ENCODE assay signal across 20 cellular contexts in genomic region chr20:14992961-14993360, GRCh38.
DNase-seq lines count a peak whose midpoint lies in the region; ATAC-seq, FAIRE-seq and TF ChIP-seq lines count a peak whose summit lies in the region.
"Had no signal": no experiment of that assay in that cellular context is flagged by ENCODE, and none has a peak within 500 bp of the region (broad histone marks: within the 10 kb centered on the region; RNA-seq: fewer than 3 reads in every experiment).

No MANE protein-coding gene starts in this region.

- peaks cover 21% of the 10 kb centered on the region for H3K9me3 ChIP-seq in HepG2 (ENCODE audit: low read length)
- H3K9me3 ChIP-seq in thyroid gland, result no peaks in the 10 kb centered on the region

- DNase-seq in DMS53 (lab: John Stamatoyannopoulos, UW) (peak; percentile 5), DMS53 treated with DMSO at 0.1 percent for 48 hours (lab: John Stamatoyannopoulos, UW; ENCODE audit: unreplicated experiment) (no peak), NCI-H146 treated with DMSO at 0.1 percent for 48 hours (lab: John Stamatoyannopoulos, UW; ENCODE audit: unreplicated experiment) (peak; percentile 14), astrocyte of the spinal cord (ENCODE audit: low read depth, low spot score) (peak; percentile 1), HepG2 (ENCODE audit: low spot score) (peak; percentile 37), thyroid gland (no peak)
- no peak for DNase-seq in activated CD4-positive, alpha-beta T cell treated with anti-CD3 and anti-CD28 coated beads for 48 hours
- DNase-seq: 8988T; activated CD4-positive, alpha-beta T cell treated with anti-CD3 and anti-CD28 coated beads for 4 hours; activated naive CD4-positive, alpha-beta T cell treated with Interleukin-2 at 50 U/mL for 16 hours; aorta; CD4-positive, alpha-beta T cell; glutamatergic neuron; H9; NCI-H2081 treated with DMSO at 0.1 percent for 48 hours; occipital lobe had no signal

- H3K79me2 ChIP-seq in HepG2 (ENCODE audit: insufficient read depth, low read length), result no peaks in the 10 kb centered on the region

- no peaks in the 10 kb centered on the region for H4K20me1 ChIP-seq in HepG2 (ENCODE audit: insufficient read depth, low read length)

- TF ChIP-seq EP300 in HepG2 (IDR thresholded peaks at IDR 0.05; ENCODE audit: low read depth in 2 of 2, low read length in 2 of 2), result no peak
- TF ChIP-seq EP300 in HepG2 (CRISPR knock-in tag; IDR thresholded peaks at IDR 0.05; ENCODE audit: borderline replicate concordance), result no peak

- no peak for TF ChIP-seq CTCF in astrocyte of the spinal cord (IDR thresholded peaks at IDR 0.05; ENCODE audit: low read depth, low read length)
- no peak for TF ChIP-seq CTCF in HepG2 (CRISPR knock-in tag; IDR thresholded peaks at IDR 0.05)
- no peak for TF ChIP-seq CTCF in thyroid gland (IDR thresholded peaks at IDR 0.05)

- no TSS peak for BruUV-seq in HepG2 (replicated peaks; lab: Mats Ljungman, UMichigan)

- H2AFZ ChIP-seq in HepG2 (ENCODE audit: low read length), result no peak overlapping the region

- FAIRE-seq in HepG2 (lab: Jason Lieb, UNC), result no peak

- in situ Hi-C loops in astrocyte of the spinal cord (cut with HindIII; ENCODE audit: low sequenced_read_pairs), result no loop called here
- in situ Hi-C loops in HepG2 (cut with HindIII; ENCODE audit: extremely low pct_ligation_motif_present, low pct_unique_long_range_greater_than_20kb), result no loop called here

- no peak overlapping the region for H3K9ac ChIP-seq in HepG2 (ENCODE audit: insufficient read depth, low read depth, low read length)

- WGBS in HepG2 (ENCODE audit: low lambda C conversion rate), result 59% methylated on average over 2 of the region's 2 CpGs
- 49 to 64% methylated on average over 2 of the region's 2 CpGs for WGBS in thyroid gland, 2 donors

- H3K27ac ChIP-seq in HepG2 (ENCODE audit: extremely low read length, insufficient read depth, low read length), result no peak overlapping the region
- H3K27ac ChIP-seq in thyroid gland, result no peak overlapping the region
- H3K27ac ChIP-seq: right atrium auricular region, RWPE1 had no signal

- CTCF ChIA-PET in HepG2 (lab: Yijun Ruan, JAX; ENCODE audit: low intra/inter-chr PET ratio, low total read pairs), result no interaction called here

- TF ChIP-seq POLR2A in HepG2 (IDR thresholded peaks at IDR 0.05; ENCODE audit: insufficient read depth in 1 of 2, low read depth in 2 of 2, low read length in 2 of 2) (no peak), thyroid gland (IDR thresholded peaks at IDR 0.05) (no peak)

- intact Hi-C loops in HepG2 (cut with micrococcal nuclease; ENCODE audit: unreplicated experiment), result no loop called here
- intact Hi-C loops in thyroid gland (cut with DNase I), result no loop called here

- ATAC-seq in HepG2 (no peak), GM21447 (IDR thresholded peaks at IDR 0.05; ENCODE audit: unreplicated experiment) (no peak)
- ATAC-seq: stimulated activated memory B cell treated with anti-CD40 and anti-IgM and Interleukin-4, amounts not matched to agents 10 μg/mL and 1 μg/mL and 100 μg/mL, for 72 hours had no signal

- no peak overlapping the region for H3K4me2 ChIP-seq in HepG2 (ENCODE audit: low read depth, low read length)

- no peak overlapping the region for H3K4me3 ChIP-seq in astrocyte of the spinal cord (ENCODE audit: low read depth, low read length)
- H3K4me3 ChIP-seq in HepG2 (replicated peaks in 1 of 3; ENCODE audit: insufficient read depth in 1 of 3, low read depth in 2 of 3, low read length in 3 of 3), result no peak overlapping the region
- no peak overlapping the region for H3K4me3 ChIP-seq in thyroid gland (replicated peaks in 1 of 3)
- H3K4me3 ChIP-seq: right atrium auricular region had no signal

- H3K4me1 ChIP-seq in HepG2 (ENCODE audit: insufficient read depth, low read length) (peaks cover 50% of the 10 kb centered on the region), thyroid gland (no peaks in the 10 kb centered on the region)
- H3K4me1 ChIP-seq: right atrium auricular region had no signal

- no peak for TF ChIP-seq RAD21 in HepG2 (CRISPR knock-in tag; IDR thresholded peaks at IDR 0.05)

- POLR2A ChIA-PET in HepG2 (lab: Yijun Ruan, JAX), result interaction anchor here (2.3 to 5.1 kb wide), 3 partner anchors 8 to 68 kb away, joined by 7 to 41 read pairs (median 18); no protein-coding TSS in a partner anchor

- H3K27me3 ChIP-seq in HepG2 (ENCODE audit: control insufficient read depth in 1 of 2, insufficient read depth in 2 of 2, low read length in 2 of 2), result no peaks in the 10 kb centered on the region
- no peaks in the 10 kb centered on the region for H3K27me3 ChIP-seq in thyroid gland
- H3K27me3 ChIP-seq: right atrium auricular region had no signal

- no peaks in the 10 kb centered on the region for H3K36me3 ChIP-seq in HepG2 (replicated peaks in 1 of 2; ENCODE audit: control insufficient read depth in 1 of 2, insufficient read depth in 2 of 2, low read length in 2 of 2)
- no peaks in the 10 kb centered on the region for H3K36me3 ChIP-seq in thyroid gland
- H3K36me3 ChIP-seq: right atrium auricular region had no signal

TF ChIP-seq in HepG2, 621 proteins besides CTCF, POLR2A, EP300 and RAD21:
- TF ChIP-seq ASH2L (IDR thresholded peaks at IDR 0.05; ENCODE audit: insufficient read length, low read depth, low read length) (no peak), ELK4 (CRISPR knock-in tag; IDR thresholded peaks at IDR 0.05; ENCODE audit: borderline replicate concordance) (no peak), MED1 (CRISPR knock-in tag; IDR thresholded peaks at IDR 0.05) (0 out of 2 replicates have a peak, but pooled peaks have one; percentile 16), ATF1 (CRISPR knock-in tag; IDR thresholded peaks at IDR 0.05) (0 out of 2 replicates have a peak, but pooled peaks have one; percentile 25), MXD4 (CRISPR knock-in tag; IDR thresholded peaks at IDR 0.05) (no peak), ZNF264 (CRISPR knock-in tag; IDR thresholded peaks at IDR 0.05) (0 out of 2 replicates have a peak, but pooled peaks have one; percentile 28), SOX6 (IDR thresholded peaks at IDR 0.05) (no peak), SOX6 (CRISPR knock-in tag; IDR thresholded peaks at IDR 0.05) (no peak), NCOA2 (CRISPR knock-in tag; IDR thresholded peaks at IDR 0.05) (peak; percentile 29; the same call in 1 of the 2 replicates)
- TF ChIP-seq, protein P1, sequence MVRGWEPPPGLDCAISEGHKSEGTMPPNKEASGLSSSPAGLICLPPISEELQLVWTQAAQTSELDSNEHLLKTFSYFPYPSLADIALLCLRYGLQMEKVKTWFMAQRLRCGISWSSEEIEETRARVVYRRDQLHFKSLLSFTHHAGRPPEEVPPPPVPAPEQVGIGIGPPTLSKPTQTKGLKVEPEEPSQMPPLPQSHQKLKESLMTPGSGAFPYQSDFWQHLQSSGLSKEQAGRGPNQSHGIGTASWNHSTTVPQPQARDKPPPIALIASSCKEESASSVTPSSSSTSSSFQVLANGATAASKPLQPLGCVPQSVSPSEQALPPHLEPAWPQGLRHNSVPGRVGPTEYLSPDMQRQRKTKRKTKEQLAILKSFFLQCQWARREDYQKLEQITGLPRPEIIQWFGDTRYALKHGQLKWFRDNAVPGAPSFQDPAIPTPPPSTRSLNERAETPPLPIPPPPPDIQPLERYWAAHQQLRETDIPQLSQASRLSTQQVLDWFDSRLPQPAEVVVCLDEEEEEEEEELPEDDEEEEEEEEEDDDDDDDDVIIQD (CRISPR knock-in tag; IDR thresholded peaks at IDR 0.05; ENCODE audit: low read depth), result 0 out of 2 replicates have a peak, but pooled peaks have one; percentile 23
- TF ChIP-seq, protein P2, sequence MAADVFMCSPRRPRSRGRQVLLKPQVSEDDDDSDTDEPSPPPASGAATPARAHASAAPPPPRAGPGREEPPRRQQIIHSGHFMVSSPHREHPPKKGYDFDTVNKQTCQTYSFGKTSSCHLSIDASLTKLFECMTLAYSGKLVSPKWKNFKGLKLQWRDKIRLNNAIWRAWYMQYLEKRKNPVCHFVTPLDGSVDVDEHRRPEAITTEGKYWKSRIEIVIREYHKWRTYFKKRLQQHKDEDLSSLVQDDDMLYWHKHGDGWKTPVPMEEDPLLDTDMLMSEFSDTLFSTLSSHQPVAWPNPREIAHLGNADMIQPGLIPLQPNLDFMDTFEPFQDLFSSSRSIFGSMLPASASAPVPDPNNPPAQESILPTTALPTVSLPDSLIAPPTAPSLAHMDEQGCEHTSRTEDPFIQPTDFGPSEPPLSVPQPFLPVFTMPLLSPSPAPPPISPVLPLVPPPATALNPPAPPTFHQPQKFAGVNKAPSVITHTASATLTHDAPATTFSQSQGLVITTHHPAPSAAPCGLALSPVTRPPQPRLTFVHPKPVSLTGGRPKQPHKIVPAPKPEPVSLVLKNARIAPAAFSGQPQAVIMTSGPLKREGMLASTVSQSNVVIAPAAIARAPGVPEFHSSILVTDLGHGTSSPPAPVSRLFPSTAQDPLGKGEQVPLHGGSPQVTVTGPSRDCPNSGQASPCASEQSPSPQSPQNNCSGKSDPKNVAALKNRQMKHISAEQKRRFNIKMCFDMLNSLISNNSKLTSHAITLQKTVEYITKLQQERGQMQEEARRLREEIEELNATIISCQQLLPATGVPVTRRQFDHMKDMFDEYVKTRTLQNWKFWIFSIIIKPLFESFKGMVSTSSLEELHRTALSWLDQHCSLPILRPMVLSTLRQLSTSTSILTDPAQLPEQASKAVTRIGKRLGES (CRISPR knock-in tag; IDR thresholded peaks at IDR 0.05; ENCODE audit: borderline replicate concordance), result 0 out of 2 replicates have a peak, but pooled peaks have one; percentile 42

Comparison
In these comparisons a context has a peak if more than half of its experiments do, and no peak if none do; other contexts are left out.
1. DNase-seq: peak in DMS53 (single experiment), NCI-H146 treated with DMSO at 0.1 percent for 48 hours (single experiment), astrocyte of the spinal cord (single experiment) and HepG2 (single experiment); none in DMS53 treated with DMSO at 0.1 percent for 48 hours (single experiment), activated CD4-positive, alpha-beta T cell treated with anti-CD3 and anti-CD28 coated beads for 48 hours (single experiment) and thyroid gland (0 of 2).